27 cellular contexts compared by ENCODE assay signal in genomic region chr12:93684716-93685115, GRCh38. TPM values are rescaled to one million over a fixed set of nuclear protein-coding genes. Genes with fewer than 3 reads are reported as not detected.
DNase-seq lines count a peak whose midpoint lies in the region; ATAC-seq and TF ChIP-seq lines count a peak whose summit lies in the region.
"Had no signal": no experiment of that assay in that cellular context is flagged by ENCODE, and none has a peak within 500 bp of the region (broad histone marks: within the 10 kb centered on the region; RNA-seq: fewer than 3 reads in every experiment).

No MANE protein-coding gene starts in this region.

- H3K27ac ChIP-seq in IMR-90 (ENCODE audit: insufficient read depth, low read length) (no peak overlapping the region), duodenal mucosa (ENCODE audit: low read depth, low read length) (no peak overlapping the region), parathyroid adenoma (peak overlapping the region; percentile 100)
- H3K27ac ChIP-seq: colonic mucosa, foreskin keratinocyte, Peyer's patch, suprapubic skin had no signal

- H3K4me3 Mint-ChIP-seq in activated T-cell treated with anti-CD3 and anti-CD28 coated beads, Interleukin-2, amount 50 U/mL, for 4 hours, result peak overlapping the region; percentile 13
- H3K4me3 Mint-ChIP-seq: CD14-positive monocyte, memory B cell, nephron progenitor cell had no signal

- no peaks in the 10 kb centered on the region for H3K27me3 ChIP-seq in IMR-90 (ENCODE audit: control insufficient read depth, insufficient read depth, low read length)
- H3K27me3 ChIP-seq in duodenal mucosa (ENCODE audit: control insufficient read depth in 1 of 2, insufficient read depth in 2 of 2, low read length in 2 of 2), result no peaks in the 10 kb centered on the region
- H3K27me3 ChIP-seq in parathyroid adenoma (ENCODE audit: control insufficient read depth, insufficient read depth, low read length), result no peaks in the 10 kb centered on the region
- H3K27me3 ChIP-seq: colonic mucosa, foreskin keratinocyte, Peyer's patch, suprapubic skin had no signal

- H3K9me3 ChIP-seq in IMR-90 (ENCODE audit: control insufficient read depth, insufficient read depth, low read length) (no peaks in the 10 kb centered on the region), duodenal mucosa (ENCODE audit: control insufficient read depth in 1 of 2, low read length in 2 of 2) (no peaks in the 10 kb centered on the region), parathyroid adenoma (ENCODE audit: control insufficient read depth, low read length) (no peaks in the 10 kb centered on the region)
- H3K9me3 ChIP-seq: colonic mucosa, Peyer's patch, SK-N-SH, suprapubic skin had no signal

- intact Hi-C loops in IMR-90 (cut with micrococcal nuclease), result loop anchor here (10.0 kb wide), 1 partner anchor 180 kb away; no protein-coding TSS in a partner anchor

- H4K91ac ChIP-seq in IMR-90 (ENCODE audit: insufficient read depth, low read depth, low read length), result no peak overlapping the region

- H3K4me3 ChIP-seq in IMR-90 (ENCODE audit: insufficient read depth, low read depth, low read length), result no peak overlapping the region
- H3K4me3 ChIP-seq in duodenal mucosa (ENCODE audit: low read depth in 1 of 2, low read length in 2 of 2), result peak overlapping the region; percentile 2 to 10
- H3K4me3 ChIP-seq in parathyroid adenoma (ENCODE audit: low read depth, low read length), result no peak overlapping the region
- H3K4me3 ChIP-seq: colonic mucosa, Peyer's patch, smooth muscle cell, suprapubic skin had no signal

- no TSS peak for BruUV-seq in IMR-90 (replicated peaks; lab: Mats Ljungman, UMichigan)

- H3K18ac ChIP-seq in IMR-90 (ENCODE audit: low read depth, low read length), result no peak overlapping the region

- H3K4ac ChIP-seq in IMR-90 (ENCODE audit: low read depth, low read length), result no peak overlapping the region

- ATAC-seq in activated T-cell treated with anti-CD3 and anti-CD28 coated beads, Interleukin-2, amount 50 U/mL, for 4 hours, result no peak
- ATAC-seq in IMR-90 (ENCODE audit: low read depth) (no peak), GM21447 (IDR thresholded peaks at IDR 0.05; ENCODE audit: unreplicated experiment) (no peak)
- ATAC-seq: foreskin keratinocyte had no signal

- TF ChIP-seq CTCF in IMR-90 (conservative IDR thresholded peaks at IDR 0.05; ENCODE audit: low read depth, low read length) (no peak), parathyroid adenoma (IDR thresholded peaks at IDR 0.05) (no peak)

- H3K36me3 Mint-ChIP-seq in activated T-cell treated with anti-CD3 and anti-CD28 coated beads, Interleukin-2, amount 50 U/mL, for 4 hours (ENCODE audit: insufficient read depth), result peaks cover 7% of the 10 kb centered on the region

- peaks cover 40% of the 10 kb centered on the region for H3K4me1 Mint-ChIP-seq in activated T-cell treated with anti-CD3 and anti-CD28 coated beads, Interleukin-2, amount 50 U/mL, for 4 hours (ENCODE audit: low read depth)

- no peak overlapping the region for H2BK20ac ChIP-seq in IMR-90 (ENCODE audit: low read depth, low read length)

- POLR2A ChIA-PET in IMR-90 (lab: Charles Lee; ENCODE audit: unreplicated experiment), result no interaction called here

- H4K8ac ChIP-seq in IMR-90 (ENCODE audit: low read depth in 2 of 2, low read length in 2 of 2), result no peak overlapping the region

- H3K4me1 ChIP-seq in IMR-90 (ENCODE audit: control insufficient read depth, insufficient read depth, low read length) (peaks cover 5% of the 10 kb centered on the region), duodenal mucosa (ENCODE audit: control insufficient read depth in 1 of 2, insufficient read depth in 2 of 2, low read length in 2 of 2) (peaks cover 5 to 7% of the 10 kb centered on the region in 2 donors), parathyroid adenoma (peaks cover 60% of the 10 kb centered on the region)
- H3K4me1 ChIP-seq: colonic mucosa, Peyer's patch had no signal

- no peak overlapping the region for H3K14ac ChIP-seq in IMR-90 (replicated peaks; ENCODE audit: low read depth, low read length)

- H4K20me1 ChIP-seq in IMR-90 (ENCODE audit: insufficient read depth, low read length), result no peaks in the 10 kb centered on the region

- CTCF ChIA-PET in IMR-90 (lab: Yijun Ruan, JAX), result no interaction called here

- no peaks in the 10 kb centered on the region for H3K9me1 ChIP-seq in IMR-90 (ENCODE audit: insufficient read depth, low read length)

- no peak overlapping the region for H2BK120ac ChIP-seq in IMR-90 (ENCODE audit: low read depth, low read length)

- H4K5ac ChIP-seq in IMR-90 (ENCODE audit: low read depth, low read length), result no peak overlapping the region

- TF ChIP-seq POLR2A in IMR-90 (IDR thresholded peaks at IDR 0.05; ENCODE audit: low read depth, low read length), result no peak

- no peak overlapping the region for H3K23ac ChIP-seq in IMR-90 (ENCODE audit: low read depth, low read length)

- H2AK5ac ChIP-seq in IMR-90 (ENCODE audit: low read depth, low read length), result peak overlapping the region; percentile 9; the same call in 1 of the 2 replicates

- no peak for DNase-seq in activated T-cell treated with anti-CD3 and anti-CD28 coated beads, Interleukin-2, amount 50 U/mL, for 4 hours
- DNase-seq in activated T-cell treated with anti-CD3 and anti-CD28 coated beads for 4 hours, result no peak
- DNase-seq in IMR-90, result no peak
- no peak for DNase-seq in 8988T
- DNase-seq in dermis blood vessel endothelial cell, result no peak
- DNase-seq: activated gamma-delta T cell; colonic mucosa; DMS153; foreskin keratinocyte; HCEC 1CT; MM.1S; NCI-H187; NCI-H2227 treated with DMSO at 0.1 percent for 48 hours; NCI-H82; nephron progenitor cell; Peyer's patch; SK-N-SH; stimulated activated CD4-positive, alpha-beta T cell treated with anti-CD3 and anti-CD28 coated beads, Interleukin-4, amount 100 ng/mL, for 4 hours; T-helper 9 cell had no signal

- TF ChIP-seq RAD21 in IMR-90 (IDR thresholded peaks at IDR 0.05; ENCODE audit: low read length), result no peak

- H3K79me1 ChIP-seq in IMR-90 (ENCODE audit: low read depth in 1 of 2, low read length in 2 of 2), result peaks cover 9 to 21% of the 10 kb centered on the region in 2 experiments

- no peaks in the 10 kb centered on the region for H3K9me3 Mint-ChIP-seq in activated T-cell treated with anti-CD3 and anti-CD28 coated beads, Interleukin-2, amount 50 U/mL, for 4 hours
- H3K9me3 Mint-ChIP-seq: memory B cell, nephron progenitor cell had no signal

- H3K56ac ChIP-seq in IMR-90 (ENCODE audit: extremely low read depth, insufficient read depth, low read length), result no peak overlapping the region

- H3K9ac ChIP-seq in IMR-90 (ENCODE audit: low read depth, low read length) (no peak overlapping the region), duodenal mucosa (ENCODE audit: low read depth in 1 of 2, low read length in 2 of 2) (no peak overlapping the region), parathyroid adenoma (no peak overlapping the region)
- H3K9ac ChIP-seq: SK-N-SH had no signal

- 100% methylated on average over 1 of the region's 4 CpGs; no CpG with 5 or more reads in 1 of the 2 experiments for WGBS in IMR-90 (ENCODE audit: extremely low coverage in 2 of 2, insufficient read length in 1 of 2), 2 experiments

- H2BK15ac ChIP-seq in IMR-90 (ENCODE audit: low read depth, low read length), result no peak overlapping the region

- in situ Hi-C loops in IMR-90 (cut with MboI; ENCODE audit: low sequenced_read_pairs), result no loop called here

- dilution Hi-C loops in IMR-90 (cut with HindIII; ENCODE audit: low sequenced_read_pairs, unreplicated experiment), result no loop called here

- H3K4me2 ChIP-seq in IMR-90 (ENCODE audit: low read depth, low read length) (no peak overlapping the region), parathyroid adenoma (ENCODE audit: low read length) (no peak overlapping the region)
- H3K4me2 ChIP-seq: SK-N-SH, smooth muscle cell had no signal

- no peak overlapping the region for H2AK9ac ChIP-seq in IMR-90 (replicated peaks; ENCODE audit: low read depth, low read length, poor library complexity)

- no peak overlapping the region for H2BK5ac ChIP-seq in IMR-90 (ENCODE audit: low read depth, low read length, poor library complexity, severe bottlenecking)

- H3K79me2 ChIP-seq in parathyroid adenoma, result peaks cover 28% of the 10 kb centered on the region

- H3K36me3 ChIP-seq in IMR-90 (ENCODE audit: control insufficient read depth, insufficient read depth, low read length) (no peaks in the 10 kb centered on the region), duodenal mucosa (ENCODE audit: control insufficient read depth in 1 of 2, insufficient read depth in 2 of 2, low read length in 2 of 2) (no peaks in the 10 kb centered on the region), parathyroid adenoma (ENCODE audit: control insufficient read depth, insufficient read depth, low read length) (no peaks in the 10 kb centered on the region)
- H3K36me3 ChIP-seq: colonic mucosa, Peyer's patch, suprapubic skin had no signal

- H3K27me3 Mint-ChIP-seq in activated T-cell treated with anti-CD3 and anti-CD28 coated beads, Interleukin-2, amount 50 U/mL, for 4 hours (ENCODE audit: low read depth), result no peaks in the 10 kb centered on the region
- H3K27me3 Mint-ChIP-seq: memory B cell, progenitor cell of endocrine pancreas had no signal

- H2AFZ ChIP-seq in IMR-90 (replicated peaks; ENCODE audit: low read length, poor library complexity), result no peak overlapping the region
- H2AFZ ChIP-seq in parathyroid adenoma, result peak overlapping the region; percentile 26

TF ChIP-seq in IMR-90, 13 proteins besides CTCF, POLR2A, EP300 and RAD21 (continues in another document):
- TF ChIP-seq MAFK (IDR thresholded peaks at IDR 0.05; ENCODE audit: low read depth, low read length) (no peak), ELK1 (IDR thresholded peaks at IDR 0.05; ENCODE audit: borderline replicate concordance, low read depth, low read length) (no peak), SMC3 (IDR thresholded peaks at IDR 0.05; ENCODE audit: low read depth, low read length) (no peak), CHD1 (IDR thresholded peaks at IDR 0.05; ENCODE audit: low read depth, low read length) (no peak), CEBPB (IDR thresholded peaks at IDR 0.05; ENCODE audit: low read depth, low read length) (no peak)

RNA-seq across cellular contexts. Expression of gene CRADD, which starts 7.5 kb away (rescaled TPM):
- 1 to 10 TPM; 6.9 to 9.9 (median 8.7) TPM for total RNA-seq in activated T-cell treated with anti-CD3 and anti-CD28 coated beads, Interleukin-2, amount 50 U/mL, for 4 hours
- 12.2 and 14.0 TPM in 2 replicates for total RNA-seq in IMR-90 (2012; rRNA removed)
- 10.9 and 11.1 TPM in 2 replicates for polyA plus RNA-seq in IMR-90 (2012; rRNA removed)
- 9.5 and 10.5 TPM in 2 replicates for polyA plus RNA-seq in IMR-90 (2012; cell fraction: cytosol; rRNA removed)
- 3.7 and 4.2 TPM in 2 replicates for polyA plus RNA-seq in IMR-90 (2012; cell fraction: nucleus; rRNA removed; ENCODE audit: low replicate concordance)
- 11.9 and 14.8 TPM in 2 replicates for total RNA-seq in dermis blood vessel endothelial cell

Comparison
In these comparisons a context has a peak if more than half of its experiments do, and no peak if none do; other contexts are left out.
1. H3K4me3 ChIP-seq: peak in duodenal mucosa (2 of 2); none in IMR-90 (single experiment) and parathyroid adenoma (single experiment).